Comparison of ENCODE assay signal across 22 cellular contexts in the genomic region with DNA sequence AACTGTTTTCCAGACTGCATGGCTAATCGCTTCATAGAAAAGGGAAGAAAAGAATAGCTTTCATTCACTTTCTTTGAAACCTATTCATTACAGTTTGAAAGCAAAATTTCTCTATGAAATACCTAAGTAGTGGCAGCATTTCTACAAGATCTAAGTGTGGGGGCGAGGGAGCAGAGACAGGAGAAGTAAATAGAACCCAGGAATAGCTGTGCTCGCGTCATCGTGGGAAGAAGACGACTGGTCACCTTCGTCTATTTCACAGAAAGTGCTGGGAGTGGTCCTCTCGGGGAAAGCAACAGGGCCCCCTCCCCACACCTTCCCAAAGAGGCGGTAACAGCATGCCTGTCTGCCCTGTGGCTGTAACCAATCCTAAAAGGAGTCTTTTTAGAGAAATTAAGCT.
"Had no signal": no experiment of that assay in that cellular context is flagged by ENCODE, and none has a peak within 500 bp of the region (broad histone marks: within the 10 kb centered on the region; RNA-seq: fewer than 3 reads in every experiment).

No MANE protein-coding gene starts in this region.

- H3K4me3 ChIP-seq: esophagus muscularis mucosa, gastroesophageal sphincter, lower lobe of right lung, prostate gland, right atrium auricular region, testis, tibial artery had no signal

- H3K36me3 Mint-ChIP-seq: naive thymus-derived CD8-positive, alpha-beta T cell; stimulated activated memory B cell treated with anti-CD40 and anti-IgM and Interleukin-4, amounts not matched to agents 10 μg/mL and 1 μg/mL and 100 μg/mL, for 72 hours; type B pancreatic cell had no signal

- H3K4me1 ChIP-seq: esophagus muscularis mucosa, gastroesophageal sphincter, lower lobe of right lung, prostate gland, testis, tibial artery had no signal

- FAIRE-seq: keratinocyte had no signal

- H3K9me3 Mint-ChIP-seq: effector memory CD8-positive, alpha-beta T cell; naive thymus-derived CD8-positive, alpha-beta T cell; stimulated activated memory B cell treated with anti-CD40 and anti-IgM and Interleukin-4, amounts not matched to agents 10 μg/mL and 1 μg/mL and 100 μg/mL, for 72 hours; type B pancreatic cell had no signal

- H3K27me3 ChIP-seq: esophagus muscularis mucosa, foreskin keratinocyte, gastroesophageal sphincter, right atrium auricular region, testis, tibial artery had no signal

- H3K9me3 ChIP-seq: esophagus muscularis mucosa, gastroesophageal sphincter, lower lobe of right lung, prostate gland, right atrium auricular region, testis, tibial artery had no signal

- H3K4me3 Mint-ChIP-seq: effector memory CD8-positive, alpha-beta T cell; naive thymus-derived CD8-positive, alpha-beta T cell; neural crest cell; stimulated activated memory B cell treated with anti-CD40 and anti-IgM and Interleukin-4, amounts not matched to agents 10 μg/mL and 1 μg/mL and 100 μg/mL, for 72 hours; type B pancreatic cell had no signal

- H3K27ac ChIP-seq: epithelial cell of prostate, esophagus muscularis mucosa, foreskin keratinocyte, gastroesophageal sphincter, lower lobe of right lung, prostate gland, right atrium auricular region, testis, tibial artery had no signal

- H3K36me3 ChIP-seq: esophagus muscularis mucosa, gastroesophageal sphincter, lower lobe of right lung, prostate gland, right atrium auricular region, tibial artery had no signal

- DNase-seq: cortex of kidney; effector memory CD8-positive, alpha-beta T cell; foreskin keratinocyte; left ventricle myocardium superior; lower lobe of right lung; naive thymus-derived CD8-positive, alpha-beta T cell; stimulated activated CD4-positive, alpha-beta T cell treated with anti-CD3 and anti-CD28 coated beads, Interleukin-2, amount 100 ng/mL, for 24 hours; stimulated activated CD4-positive, alpha-beta T cell treated with anti-CD3 and anti-CD28 coated beads, Interleukin-4, amount 100 ng/mL, for 4 hours; stimulated activated naive CD8-positive, alpha-beta T cell treated with anti-CD3 and anti-CD28 coated beads, Interleukin-15, Interleukin-2, amounts not matched to agents 100 U/mL and 50 U/mL, for 24 hours; substantia nigra; testis; tibial artery had no signal

- H3K27ac Mint-ChIP-seq: effector memory CD8-positive, alpha-beta T cell; naive thymus-derived CD8-positive, alpha-beta T cell; stimulated activated memory B cell treated with anti-CD40 and anti-IgM and Interleukin-4, amounts not matched to agents 10 μg/mL and 1 μg/mL and 100 μg/mL, for 72 hours; type B pancreatic cell had no signal

- ATAC-seq: effector memory CD8-positive, alpha-beta T cell; foreskin keratinocyte; gastroesophageal sphincter; left ventricle myocardium superior; lower lobe of right lung; naive thymus-derived CD8-positive, alpha-beta T cell; sciatic nerve; stimulated activated naive CD8-positive, alpha-beta T cell treated with anti-CD3 and anti-CD28 coated beads, Interleukin-15, Interleukin-2, amounts not matched to agents 100 U/mL and 50 U/mL, for 24 hours had no signal

- H3K4me1 Mint-ChIP-seq: naive thymus-derived CD8-positive, alpha-beta T cell; stimulated activated memory B cell treated with anti-CD40 and anti-IgM and Interleukin-4, amounts not matched to agents 10 μg/mL and 1 μg/mL and 100 μg/mL, for 72 hours had no signal
